ENCODE assay signal across 9 cellular contexts in genomic region chr1:173714441-173714758, GRCh38. TPM values are rescaled to one million over a fixed set of nuclear protein-coding genes. Genes with fewer than 3 reads are reported as not detected.
DNase-seq lines count a peak whose midpoint lies in the region; ATAC-seq and TF ChIP-seq lines count a peak whose summit lies in the region.
"Had no signal": no experiment of that assay in that cellular context is flagged by ENCODE, and none has a peak within 500 bp of the region (broad histone marks: within the 10 kb centered on the region; RNA-seq: fewer than 3 reads in every experiment).

No MANE protein-coding gene starts in this region.

- DNase-seq in A673 (ENCODE audit: low spot score) (no peak), cardiac fibroblast (ENCODE audit: low read depth in 2 of 2) (no peak), NCI-H1694 (lab: John Stamatoyannopoulos, UW) (no peak), NCI-H82 (lab: John Stamatoyannopoulos, UW) (no peak), NCI-H524 (lab: John Stamatoyannopoulos, UW) (no peak)

- BruUV-seq in A673 (replicated peaks; lab: Mats Ljungman, UMichigan): no TSS peak

- peaks cover 10% of the 10 kb centered on the region for H3K4me1 ChIP-seq in A673 (ENCODE audit: insufficient read depth, low read length, poor library complexity, severe bottlenecking)
- peaks cover 10% of the 10 kb centered on the region; the same call in 1 of the 2 replicates for H3K4me1 ChIP-seq in HUES64 (ENCODE audit: insufficient read depth, low read length)
- H3K4me1 ChIP-seq in mucosa of stomach (ENCODE audit: control insufficient read depth, insufficient read depth, low read length): peaks cover 5% of the 10 kb centered on the region

- CTCF ChIA-PET in A673 (lab: Charles Lee): no interaction called here

- no peak for ATAC-seq in HG03469 (IDR thresholded peaks at IDR 0.05; ENCODE audit: unreplicated experiment)

- H3K36me3 ChIP-seq in A673 (ENCODE audit: insufficient read depth, low read length, poor library complexity, severe bottlenecking) (no peaks in the 10 kb centered on the region), HUES64 (ENCODE audit: insufficient read depth, low read length) (no peaks in the 10 kb centered on the region), mucosa of stomach (ENCODE audit: control insufficient read depth, insufficient read depth, low read length) (no peaks in the 10 kb centered on the region)

- H3K27ac ChIP-seq in A673 (ENCODE audit: low read depth, low read length, poor library complexity, severe bottlenecking): peak overlapping the region; percentile 79
- H3K27ac ChIP-seq in HUES64 (ENCODE audit: low read depth, low read length): no peak overlapping the region

- no peaks in the 10 kb centered on the region for H3K9me3 ChIP-seq in A673 (ENCODE audit: low read depth, low read length, poor library complexity, severe bottlenecking)
- H3K9me3 ChIP-seq in HUES64 (ENCODE audit: insufficient read depth, low read depth, low read length): peaks cover 2% of the 10 kb centered on the region; the same call in 1 of the 2 replicates
- no peaks in the 10 kb centered on the region for H3K9me3 ChIP-seq in mucosa of stomach (ENCODE audit: control insufficient read depth, low read length)

- H3K4me3 ChIP-seq in A673 (ENCODE audit: low read depth, low read length, poor library complexity, severe bottlenecking): peak overlapping the region; percentile 70
- peak overlapping the region; percentile 93 for H3K4me3 ChIP-seq in HUES64 (ENCODE audit: low read length)
- peak overlapping the region; percentile 81 to 85 for H3K4me3 ChIP-seq in cardiac fibroblast (replicated peaks in 1 of 2; ENCODE audit: low read depth in 2 of 2, low read length in 2 of 2)
- peak overlapping the region; percentile 26 for H3K4me3 ChIP-seq in mucosa of stomach (ENCODE audit: low read length)

- POLR2A ChIA-PET in A673 (lab: Charles Lee; ENCODE audit: low non-redundant PET): no interaction called here

- H3K9ac ChIP-seq in HUES64 (ENCODE audit: low read depth, low read length) (0 out of 2 replicates have a peak overlapping the region, but pooled peaks have one; percentile 81), mucosa of stomach (ENCODE audit: low read length) (peak overlapping the region; percentile 79)

- intact Hi-C loops in A673 (cut with micrococcal nuclease; ENCODE audit: unreplicated experiment): loop anchor here (10.0 kb wide), 1 partner anchor 110 kb away; the partner anchor contains the start of genes CENPL and DARS2

- 66% methylated on average over 3 of the region's 3 CpGs for WGBS in HUES64

- H3K27me3 ChIP-seq in A673 (replicated peaks; ENCODE audit: insufficient read depth, low read depth, low read length, poor library complexity) (peaks cover 10% of the 10 kb centered on the region), HUES64 (ENCODE audit: insufficient read depth, low read length) (peaks cover 40% of the 10 kb centered on the region), mucosa of stomach (ENCODE audit: control insufficient read depth, insufficient read depth, low read length) (peaks cover 13% of the 10 kb centered on the region)

- no peak for TF ChIP-seq CTCF in A673 (conservative IDR thresholded peaks at IDR 0.05; ENCODE audit: low read depth, low read length)
- TF ChIP-seq CTCF in cardiac fibroblast (IDR thresholded peaks at IDR 0.05; ENCODE audit: low read depth, low read length): no peak

RNA-seq across cellular contexts. Expression of gene KLHL20, which starts 0.4 kb away (rescaled TPM):
- 17.7 and 18.4 TPM in 2 replicates for total RNA-seq in A673 (2021)
- 8.9 TPM for polyA plus RNA-seq in HUES64 (2013, experiment 1 of 2)
- polyA plus RNA-seq in HUES64 (2013, experiment 2 of 2): 8.1 TPM

RNA-seq across cellular contexts. Expression of gene ANKRD45, which starts 44.7 kb away (rescaled TPM):
- total RNA-seq in A673 (2021): 0.73 and 0.98 TPM in 2 replicates
- polyA plus RNA-seq in HUES64 (2013, experiment 1 of 2): 1.7 TPM
- 3.0 TPM for polyA plus RNA-seq in HUES64 (2013, experiment 2 of 2)
- total RNA-seq: activated CD8-positive, alpha-beta memory T cell treated with anti-CD3 and anti-CD28 coated beads for 36 hours had no signal

Comparison
In these comparisons a context has a peak if more than half of its experiments do, and no peak if none do; other contexts are left out.
1. H3K4me3 ChIP-seq: peak in every context shown above with its lines; median percentile 93 in HUES64; 83 in cardiac fibroblast; 70 in A673; 26 in mucosa of stomach.